Comparison of ENCODE assay signal across 29 cellular contexts in genomic region chr10:69878951-69879350, GRCh38.
"Had no signal": no experiment of that assay in that cellular context is flagged by ENCODE, and none has a peak within 500 bp of the region (broad histone marks: within the 10 kb centered on the region; RNA-seq: fewer than 3 reads in every experiment).

No MANE protein-coding gene starts in this region.

- ATAC-seq: esophagus mucosa; gastroesophageal sphincter; heart right ventricle; left cardiac atrium; left lung; naive thymus-derived CD4-positive, alpha-beta T cell; stimulated activated memory B cell treated with anti-CD40 and anti-IgM and Interleukin-4, amounts not matched to agents 10 μg/mL and 1 μg/mL and 100 μg/mL, for 72 hours; stimulated activated naive CD8-positive, alpha-beta T cell treated with anti-CD3 and anti-CD28 coated beads, Interleukin-15, Interleukin-2, amounts not matched to agents 100 U/mL and 50 U/mL, for 24 hours; upper lobe of right lung had no signal

- H3K4me3 ChIP-seq: dorsolateral prefrontal cortex, gastroesophageal sphincter, heart right ventricle, left lung, sigmoid colon, thoracic aorta, tibial nerve, upper lobe of right lung, vagina had no signal

- H3K4me3 Mint-ChIP-seq: endodermal cell; naive thymus-derived CD4-positive, alpha-beta T cell; nephron progenitor cell; stimulated activated memory B cell treated with anti-CD40 and anti-IgM and Interleukin-4, amounts not matched to agents 10 μg/mL and 1 μg/mL and 100 μg/mL, for 72 hours had no signal

- H3K9me3 ChIP-seq: gastroesophageal sphincter, heart right ventricle, left lung, neutrophil, sigmoid colon, thoracic aorta, tibial nerve, upper lobe of right lung, vagina had no signal

- H3K27ac Mint-ChIP-seq: naive thymus-derived CD4-positive, alpha-beta T cell; nephron progenitor cell; progenitor cell of endocrine pancreas; stimulated activated memory B cell treated with anti-CD40 and anti-IgM and Interleukin-4, amounts not matched to agents 10 μg/mL and 1 μg/mL and 100 μg/mL, for 72 hours had no signal

- H3K27me3 ChIP-seq: sigmoid colon, upper lobe of right lung, vagina had no signal

- H2AFZ ChIP-seq: parathyroid adenoma had no signal

- H3K4me1 ChIP-seq: left lung, parathyroid adenoma, tibial nerve, upper lobe of right lung had no signal

- H3K27ac ChIP-seq: dorsolateral prefrontal cortex, epithelial cell of prostate, gastroesophageal sphincter, heart right ventricle, left lung, neutrophil, parathyroid adenoma, sigmoid colon, thoracic aorta, tibial nerve, upper lobe of right lung had no signal

- H3K9me3 Mint-ChIP-seq: endodermal cell; naive thymus-derived CD4-positive, alpha-beta T cell; nephron progenitor cell; stimulated activated memory B cell treated with anti-CD40 and anti-IgM and Interleukin-4, amounts not matched to agents 10 μg/mL and 1 μg/mL and 100 μg/mL, for 72 hours had no signal

- H3K36me3 Mint-ChIP-seq: naive thymus-derived CD4-positive, alpha-beta T cell; stimulated activated memory B cell treated with anti-CD40 and anti-IgM and Interleukin-4, amounts not matched to agents 10 μg/mL and 1 μg/mL and 100 μg/mL, for 72 hours had no signal

- H3K4me1 Mint-ChIP-seq: stimulated activated memory B cell treated with anti-CD40 and anti-IgM and Interleukin-4, amounts not matched to agents 10 μg/mL and 1 μg/mL and 100 μg/mL, for 72 hours had no signal

- H3K9ac ChIP-seq: parathyroid adenoma had no signal

- H3K79me2 ChIP-seq: parathyroid adenoma had no signal

- FAIRE-seq: colon, islet of Langerhans had no signal

- DNase-seq: dorsolateral prefrontal cortex; effector CD8-positive, alpha-beta T cell; endodermal cell; foreskin fibroblast; heart right ventricle; hippocampal formation; left cardiac atrium; left lung; mesenchymal stem cell; midbrain; naive thymus-derived CD4-positive, alpha-beta T cell; nephron progenitor cell; sigmoid colon; stimulated activated CD4-positive, alpha-beta T cell treated with anti-CD3 and anti-CD28 coated beads, Interleukin-4, amount 100 ng/mL, for 4 hours; stimulated activated naive CD8-positive, alpha-beta T cell treated with anti-CD3 and anti-CD28 coated beads, Interleukin-15, Interleukin-2, amounts not matched to agents 100 U/mL and 50 U/mL, for 24 hours; substantia nigra; upper lobe of right lung had no signal

- H3K36me3 ChIP-seq: gastroesophageal sphincter, heart right ventricle, left lung, neutrophil, sigmoid colon, thoracic aorta, tibial nerve, upper lobe of right lung, vagina had no signal
